Comparison of ENCODE assay signal across 18 cellular contexts in genomic region chr6:20998748-20999448, GRCh38.
"Had no signal": no experiment of that assay in that cellular context is flagged by ENCODE, and none has a peak within 500 bp of the region (broad histone marks: within the 10 kb centered on the region; RNA-seq: fewer than 3 reads in every experiment).

No MANE protein-coding gene starts in this region.

- H3K27ac ChIP-seq: dorsolateral prefrontal cortex, left ventricle myocardium inferior, transverse colon, vagina had no signal

- ATAC-seq: activated naive CD4-positive, alpha-beta T cell treated with anti-CD3 and anti-CD28 coated beads, Interleukin-2, amount 50 U/mL, for 72 hours; activated T-cell treated with anti-CD3 and anti-CD28 coated beads, Interleukin-2, amount 50 U/mL, for 72 hours; natural killer cell; WTC11 had no signal

- DNase-seq: activated CD4-positive, alpha-beta T cell treated with anti-CD3 and anti-CD28 coated beads for 48 hours; activated CD8-positive, alpha-beta memory T cell treated with anti-CD3 and anti-CD28 coated beads, Interleukin-2, amount 50 U/mL, for 48 hours; activated gamma-delta T cell; activated T-cell treated with anti-CD3 and anti-CD28 coated beads, Interleukin-2, amount 50 U/mL, for 72 hours; dorsolateral prefrontal cortex; endodermal cell; hippocampal formation; left ventricle myocardium inferior; mesendoderm; natural killer cell; nucleus accumbens; posterior cingulate gyrus; stimulated activated CD4-positive, alpha-beta T cell treated with anti-CD3 and anti-CD28 coated beads, Interleukin-2, amount 100 ng/mL, for 48 hours; stimulated activated naive CD4-positive, alpha-beta T cell; transverse colon had no signal

- H3K4me3 ChIP-seq: dorsolateral prefrontal cortex, left ventricle myocardium inferior, transverse colon, vagina had no signal

- H3K9me3 ChIP-seq: transverse colon, vagina had no signal

- H3K36me3 ChIP-seq: transverse colon, vagina had no signal

- H3K27me3 ChIP-seq: dorsolateral prefrontal cortex, transverse colon, vagina had no signal
